ENCODE assay signal across 7 cellular contexts in the genomic region with DNA sequence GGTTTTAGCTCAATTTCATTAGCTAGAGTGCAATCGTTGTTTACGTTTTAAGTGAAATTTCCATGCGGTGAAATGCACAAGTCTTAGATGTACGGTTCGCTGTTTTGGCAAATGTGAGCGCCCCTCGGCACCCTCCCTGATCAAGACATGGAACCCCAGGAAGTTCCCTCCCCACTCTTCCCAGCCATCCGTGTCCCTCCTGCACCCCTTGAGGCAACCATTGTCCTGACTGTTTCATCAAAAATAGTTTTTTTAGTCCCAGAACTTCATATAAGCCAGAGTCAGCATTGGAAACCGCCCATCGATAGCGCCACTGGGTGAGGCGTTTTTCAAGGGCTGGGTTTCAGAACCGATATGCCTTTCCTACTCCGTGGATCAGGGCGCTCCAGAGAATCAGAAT.
A peak's percentile ranks its signal among the peaks of the same experiment; 100 is the strongest.
DNase-seq lines count a peak whose midpoint lies in the region; FAIRE-seq and TF ChIP-seq lines count a peak whose summit lies in the region.
"Not testable (repeated sequence)": the region's sequence is repeated elsewhere in the genome, so short reads cannot be mapped to it uniquely, and the experiment has no call there.

No MANE protein-coding gene starts in this region.

- H3K4me3 ChIP-seq in fibroblast of villous mesenchyme (ENCODE audit: low read depth, low read length); spleen: not testable (repeated sequence)

- H3K27ac ChIP-seq in spleen: not testable (repeated sequence)

- peaks cover 0 to 13% (median 0%) of the 10 kb centered on the region in 7 donors for H3K27me3 ChIP-seq in spleen (replicated peaks in 1 of 7)

- H3K27ac Mint-ChIP-seq in mesothelial cell of epicardium: peak overlapping the region; percentile 76

- not testable (repeated sequence) for H3K36me3 Mint-ChIP-seq in mesothelial cell of epicardium

- DNase-seq in RPMI7951 (ENCODE audit: low read depth): peak; percentile 11
- peak; percentile 6 for DNase-seq in amniotic epithelial cell (ENCODE audit: low read depth)
- peak; percentile 18 for DNase-seq in fibroblast of gingiva (ENCODE audit: low read depth)
- DNase-seq in fibroblast of villous mesenchyme (ENCODE audit: low read depth): peak; percentile 28
- DNase-seq in mesothelial cell of epicardium (ENCODE audit: low spot score in 2 of 2, unreplicated experiment in 2 of 2); urothelium cell line (ENCODE audit: low spot score): not testable (repeated sequence)
- DNase-seq in spleen: peak; percentile 13

- H3K9me3 Mint-ChIP-seq in mesothelial cell of epicardium: not testable (repeated sequence)

- TF ChIP-seq CTCF in fibroblast of villous mesenchyme (IDR thresholded peaks at IDR 0.05; ENCODE audit: insufficient read depth, low read depth, low read length); mesothelial cell of epicardium (IDR thresholded peaks at IDR 0.05; ENCODE audit: unreplicated experiment); spleen (IDR thresholded peaks at IDR 0.05 in 8 of 11, conservative IDR thresholded peaks at IDR 0.05 in 3 of 11): not testable (repeated sequence)

- peaks cover 40% of the 10 kb centered on the region for H3K4me1 Mint-ChIP-seq in mesothelial cell of epicardium

- not testable (repeated sequence) for H3K4me1 ChIP-seq in spleen

- FAIRE-seq in urothelium cell line (lab: Jason Lieb, UNC): peak; percentile 83

- not testable (repeated sequence) for H3K4me3 Mint-ChIP-seq in mesothelial cell of epicardium

- not testable (repeated sequence) for H3K36me3 ChIP-seq in spleen

- H3K27me3 Mint-ChIP-seq in mesothelial cell of epicardium (ENCODE audit: low read depth): not testable (repeated sequence)

- H3K9me3 ChIP-seq in spleen: not testable (repeated sequence)

- WGBS in spleen, 5 donors: 77 to 92% (median 82%) methylated on average over 13 to 15 of the region's 15 CpGs

- intact Hi-C loops in spleen (cut with DNase I; ENCODE audit: low total_unique reads): not testable (repeated sequence)

- not testable (repeated sequence) for TF ChIP-seq POLR2A in spleen (IDR thresholded peaks at IDR 0.05)
